Comparison of ENCODE assay signal across 2 cellular contexts in the genomic region with DNA sequence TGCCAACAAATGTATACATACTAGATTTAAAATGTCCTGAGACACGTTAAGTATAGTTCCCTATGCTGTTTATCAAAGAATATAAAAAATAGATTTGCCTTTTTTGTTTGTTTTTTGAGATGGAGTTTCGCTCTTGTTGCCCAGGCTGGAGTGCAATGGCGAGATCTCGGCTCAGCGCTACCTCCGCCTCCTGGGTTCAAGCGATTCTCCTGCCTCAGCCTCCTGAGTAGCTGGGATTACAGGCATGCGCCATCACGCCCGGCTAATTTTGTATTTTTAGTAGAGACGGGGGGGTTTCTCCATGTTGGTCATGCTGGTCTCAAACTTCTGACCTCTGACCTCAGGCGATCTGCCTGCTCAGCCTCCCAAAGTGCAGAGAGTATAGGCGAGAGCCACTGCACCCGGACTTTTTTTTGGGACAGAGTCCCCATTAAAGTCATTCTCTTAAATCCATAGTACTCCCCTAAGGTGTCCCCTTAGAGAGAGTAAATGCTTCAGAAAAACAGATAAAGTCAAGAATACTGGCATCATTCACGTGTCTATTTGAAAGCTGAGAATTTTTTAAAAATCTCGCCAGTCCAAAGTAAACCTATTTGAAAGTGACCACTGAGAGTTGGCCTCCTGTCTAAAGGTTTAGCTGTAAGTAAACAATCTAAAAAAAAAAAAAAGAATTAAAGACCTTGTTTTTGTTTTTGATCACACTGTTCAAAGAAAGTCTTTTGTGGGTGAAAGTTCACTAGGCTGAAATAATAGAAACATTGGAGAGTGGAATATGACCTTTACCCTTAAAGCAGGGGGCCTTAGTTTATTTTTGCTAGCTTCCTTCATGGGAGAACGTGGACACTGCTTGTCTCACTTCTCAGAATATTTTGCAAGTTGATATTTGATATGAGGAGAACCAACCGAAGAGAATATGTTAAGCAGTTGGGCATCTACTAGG.
TF ChIP-seq lines count a peak whose summit lies in the region.

No MANE protein-coding gene starts in this region.

TF ChIP-seq in endothelial cell of umbilical vein, 7 proteins besides CTCF, POLR2A, EP300 and RAD21:
- TF ChIP-seq MYC (IDR thresholded peaks at IDR 0.05; ENCODE audit: low read depth, low read length): no peak
- TF ChIP-seq POLR2AphosphoS5 (IDR thresholded peaks at IDR 0.05; ENCODE audit: insufficient read depth, low read depth, low read length): no peak
- TF ChIP-seq FOS (IDR thresholded peaks at IDR 0.05; ENCODE audit: borderline replicate concordance, insufficient read depth, low read length): no peak
- TF ChIP-seq GATA2 (IDR thresholded peaks at IDR 0.05; ENCODE audit: insufficient read depth, insufficient read length, low read depth, low read length): no peak
- TF ChIP-seq EZH2 (IDR thresholded peaks at IDR 0.05; ENCODE audit: borderline replicate concordance, low read depth, low read length, severe bottlenecking): no peak
- TF ChIP-seq, protein P1, sequence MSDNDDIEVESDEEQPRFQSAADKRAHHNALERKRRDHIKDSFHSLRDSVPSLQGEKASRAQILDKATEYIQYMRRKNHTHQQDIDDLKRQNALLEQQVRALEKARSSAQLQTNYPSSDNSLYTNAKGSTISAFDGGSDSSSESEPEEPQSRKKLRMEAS (IDR thresholded peaks at IDR 0.05; ENCODE audit: insufficient read depth, insufficient read length): no peak
- TF ChIP-seq JUN (IDR thresholded peaks at IDR 0.05; ENCODE audit: borderline replicate concordance, insufficient read depth, insufficient read length, low read depth): no peak

TF ChIP-seq in liver, 16 proteins besides CTCF, POLR2A, EP300 and RAD21:
- TF ChIP-seq SP1 (IDR thresholded peaks at IDR 0.05) (peak; percentile 92), EGR1 (IDR thresholded peaks at IDR 0.05; ENCODE audit: low read depth in 2 of 2) (peak in 1 of 2 donors; percentile 13), JUND (IDR thresholded peaks at IDR 0.05) (peak in 1 of 2 donors; percentile 70), FOXA1 (IDR thresholded peaks at IDR 0.05) (peak; percentile 36), HNF4G (IDR thresholded peaks at IDR 0.05) (peak; percentile 54), NR2F2 (IDR thresholded peaks at IDR 0.05) (peak; percentile 13), HNF4A (conservative IDR thresholded peaks at IDR 0.05) (peak; percentile 88 to 92), GABPA (IDR thresholded peaks at IDR 0.05 in 1 of 2, conservative IDR thresholded peaks at IDR 0.05 in 1 of 2) (no peak), YY1 (IDR thresholded peaks at IDR 0.05) (peak; percentile 41), TAF1 (conservative IDR thresholded peaks at IDR 0.05) (no peak), FOXA2 (IDR thresholded peaks at IDR 0.05) (no peak), RXRA (IDR thresholded peaks at IDR 0.05) (peak; percentile 90 to 95)
- TF ChIP-seq, protein P1 (IDR thresholded peaks at IDR 0.05): peak; percentile 43
- TF ChIP-seq, protein P2, sequence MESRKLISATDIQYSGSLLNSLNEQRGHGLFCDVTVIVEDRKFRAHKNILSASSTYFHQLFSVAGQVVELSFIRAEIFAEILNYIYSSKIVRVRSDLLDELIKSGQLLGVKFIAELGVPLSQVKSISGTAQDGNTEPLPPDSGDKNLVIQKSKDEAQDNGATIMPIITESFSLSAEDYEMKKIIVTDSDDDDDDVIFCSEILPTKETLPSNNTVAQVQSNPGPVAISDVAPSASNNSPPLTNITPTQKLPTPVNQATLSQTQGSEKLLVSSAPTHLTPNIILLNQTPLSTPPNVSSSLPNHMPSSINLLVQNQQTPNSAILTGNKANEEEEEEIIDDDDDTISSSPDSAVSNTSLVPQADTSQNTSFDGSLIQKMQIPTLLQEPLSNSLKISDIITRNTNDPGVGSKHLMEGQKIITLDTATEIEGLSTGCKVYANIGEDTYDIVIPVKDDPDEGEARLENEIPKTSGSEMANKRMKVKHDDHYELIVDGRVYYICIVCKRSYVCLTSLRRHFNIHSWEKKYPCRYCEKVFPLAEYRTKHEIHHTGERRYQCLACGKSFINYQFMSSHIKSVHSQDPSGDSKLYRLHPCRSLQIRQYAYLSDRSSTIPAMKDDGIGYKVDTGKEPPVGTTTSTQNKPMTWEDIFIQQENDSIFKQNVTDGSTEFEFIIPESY (IDR thresholded peaks at IDR 0.05): peak; percentile 56
- TF ChIP-seq, protein P3, sequence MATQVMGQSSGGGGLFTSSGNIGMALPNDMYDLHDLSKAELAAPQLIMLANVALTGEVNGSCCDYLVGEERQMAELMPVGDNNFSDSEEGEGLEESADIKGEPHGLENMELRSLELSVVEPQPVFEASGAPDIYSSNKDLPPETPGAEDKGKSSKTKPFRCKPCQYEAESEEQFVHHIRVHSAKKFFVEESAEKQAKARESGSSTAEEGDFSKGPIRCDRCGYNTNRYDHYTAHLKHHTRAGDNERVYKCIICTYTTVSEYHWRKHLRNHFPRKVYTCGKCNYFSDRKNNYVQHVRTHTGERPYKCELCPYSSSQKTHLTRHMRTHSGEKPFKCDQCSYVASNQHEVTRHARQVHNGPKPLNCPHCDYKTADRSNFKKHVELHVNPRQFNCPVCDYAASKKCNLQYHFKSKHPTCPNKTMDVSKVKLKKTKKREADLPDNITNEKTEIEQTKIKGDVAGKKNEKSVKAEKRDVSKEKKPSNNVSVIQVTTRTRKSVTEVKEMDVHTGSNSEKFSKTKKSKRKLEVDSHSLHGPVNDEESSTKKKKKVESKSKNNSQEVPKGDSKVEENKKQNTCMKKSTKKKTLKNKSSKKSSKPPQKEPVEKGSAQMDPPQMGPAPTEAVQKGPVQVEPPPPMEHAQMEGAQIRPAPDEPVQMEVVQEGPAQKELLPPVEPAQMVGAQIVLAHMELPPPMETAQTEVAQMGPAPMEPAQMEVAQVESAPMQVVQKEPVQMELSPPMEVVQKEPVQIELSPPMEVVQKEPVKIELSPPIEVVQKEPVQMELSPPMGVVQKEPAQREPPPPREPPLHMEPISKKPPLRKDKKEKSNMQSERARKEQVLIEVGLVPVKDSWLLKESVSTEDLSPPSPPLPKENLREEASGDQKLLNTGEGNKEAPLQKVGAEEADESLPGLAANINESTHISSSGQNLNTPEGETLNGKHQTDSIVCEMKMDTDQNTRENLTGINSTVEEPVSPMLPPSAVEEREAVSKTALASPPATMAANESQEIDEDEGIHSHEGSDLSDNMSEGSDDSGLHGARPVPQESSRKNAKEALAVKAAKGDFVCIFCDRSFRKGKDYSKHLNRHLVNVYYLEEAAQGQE (IDR thresholded peaks at IDR 0.05): peak; percentile 57
- TF ChIP-seq, protein P4, sequence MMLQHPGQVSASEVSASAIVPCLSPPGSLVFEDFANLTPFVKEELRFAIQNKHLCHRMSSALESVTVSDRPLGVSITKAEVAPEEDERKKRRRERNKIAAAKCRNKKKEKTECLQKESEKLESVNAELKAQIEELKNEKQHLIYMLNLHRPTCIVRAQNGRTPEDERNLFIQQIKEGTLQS (IDR thresholded peaks at IDR 0.05): no peak
